Comparison of ENCODE assay signal across 1 cellular context in the genomic region with DNA sequence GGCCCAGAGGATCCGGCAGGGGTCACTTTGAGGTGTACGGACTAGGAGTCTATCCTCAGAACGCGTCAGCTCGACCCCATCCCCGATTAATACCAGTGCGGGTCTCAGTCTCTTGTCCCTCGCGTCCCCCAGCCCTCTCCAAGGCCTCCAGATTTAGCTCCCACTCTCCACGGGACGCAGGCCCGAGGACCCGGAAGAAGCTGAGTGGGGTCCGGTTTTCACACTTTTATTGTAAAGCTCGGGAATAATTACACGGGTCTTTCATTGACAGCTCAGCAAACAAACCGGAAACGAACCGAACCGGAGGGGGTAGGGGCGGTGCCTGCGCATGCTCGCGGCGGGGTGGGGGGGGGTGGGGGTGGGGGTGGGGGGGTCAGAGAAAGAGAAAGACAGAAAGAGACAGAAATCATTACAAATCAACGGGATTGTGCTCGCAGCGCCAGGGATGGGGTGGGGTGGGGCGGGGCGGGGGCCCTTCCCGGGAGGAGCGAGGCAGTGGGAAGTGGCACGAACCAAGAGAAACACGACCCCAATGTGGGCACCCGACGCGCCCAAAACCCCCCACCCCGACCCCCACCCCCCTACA.
TF ChIP-seq lines count a peak whose summit lies in the region.

No MANE protein-coding gene starts in this region.

TF ChIP-seq in WTC11, 78 proteins besides CTCF, POLR2A, EP300 and RAD21 (continued from another document):
- TF ChIP-seq, protein P1, sequence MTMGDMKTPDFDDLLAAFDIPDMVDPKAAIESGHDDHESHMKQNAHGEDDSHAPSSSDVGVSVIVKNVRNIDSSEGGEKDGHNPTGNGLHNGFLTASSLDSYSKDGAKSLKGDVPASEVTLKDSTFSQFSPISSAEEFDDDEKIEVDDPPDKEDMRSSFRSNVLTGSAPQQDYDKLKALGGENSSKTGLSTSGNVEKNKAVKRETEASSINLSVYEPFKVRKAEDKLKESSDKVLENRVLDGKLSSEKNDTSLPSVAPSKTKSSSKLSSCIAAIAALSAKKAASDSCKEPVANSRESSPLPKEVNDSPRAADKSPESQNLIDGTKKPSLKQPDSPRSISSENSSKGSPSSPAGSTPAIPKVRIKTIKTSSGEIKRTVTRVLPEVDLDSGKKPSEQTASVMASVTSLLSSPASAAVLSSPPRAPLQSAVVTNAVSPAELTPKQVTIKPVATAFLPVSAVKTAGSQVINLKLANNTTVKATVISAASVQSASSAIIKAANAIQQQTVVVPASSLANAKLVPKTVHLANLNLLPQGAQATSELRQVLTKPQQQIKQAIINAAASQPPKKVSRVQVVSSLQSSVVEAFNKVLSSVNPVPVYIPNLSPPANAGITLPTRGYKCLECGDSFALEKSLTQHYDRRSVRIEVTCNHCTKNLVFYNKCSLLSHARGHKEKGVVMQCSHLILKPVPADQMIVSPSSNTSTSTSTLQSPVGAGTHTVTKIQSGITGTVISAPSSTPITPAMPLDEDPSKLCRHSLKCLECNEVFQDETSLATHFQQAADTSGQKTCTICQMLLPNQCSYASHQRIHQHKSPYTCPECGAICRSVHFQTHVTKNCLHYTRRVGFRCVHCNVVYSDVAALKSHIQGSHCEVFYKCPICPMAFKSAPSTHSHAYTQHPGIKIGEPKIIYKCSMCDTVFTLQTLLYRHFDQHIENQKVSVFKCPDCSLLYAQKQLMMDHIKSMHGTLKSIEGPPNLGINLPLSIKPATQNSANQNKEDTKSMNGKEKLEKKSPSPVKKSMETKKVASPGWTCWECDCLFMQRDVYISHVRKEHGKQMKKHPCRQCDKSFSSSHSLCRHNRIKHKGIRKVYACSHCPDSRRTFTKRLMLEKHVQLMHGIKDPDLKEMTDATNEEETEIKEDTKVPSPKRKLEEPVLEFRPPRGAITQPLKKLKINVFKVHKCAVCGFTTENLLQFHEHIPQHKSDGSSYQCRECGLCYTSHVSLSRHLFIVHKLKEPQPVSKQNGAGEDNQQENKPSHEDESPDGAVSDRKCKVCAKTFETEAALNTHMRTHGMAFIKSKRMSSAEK (CRISPR knock-in tag; IDR thresholded peaks at IDR 0.05; ENCODE audit: borderline replicate concordance) = 0 out of 2 replicates have a peak, but pooled peaks have one; percentile 5
- TF ChIP-seq KAT7 (CRISPR knock-in tag; IDR thresholded peaks at IDR 0.05; ENCODE audit: borderline replicate concordance) (0 out of 2 replicates have a peak, but pooled peaks have one; percentile 4), FOXP1 (CRISPR knock-in tag; IDR thresholded peaks at IDR 0.05; ENCODE audit: borderline replicate concordance) (no peak), NFE2L1 (CRISPR knock-in tag; IDR thresholded peaks at IDR 0.05) (no peak), CREM (CRISPR knock-in tag; IDR thresholded peaks at IDR 0.05) (no peak)
- TF ChIP-seq, protein P2, sequence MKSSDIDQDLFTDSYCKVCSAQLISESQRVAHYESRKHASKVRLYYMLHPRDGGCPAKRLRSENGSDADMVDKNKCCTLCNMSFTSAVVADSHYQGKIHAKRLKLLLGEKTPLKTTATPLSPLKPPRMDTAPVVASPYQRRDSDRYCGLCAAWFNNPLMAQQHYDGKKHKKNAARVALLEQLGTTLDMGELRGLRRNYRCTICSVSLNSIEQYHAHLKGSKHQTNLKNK (CRISPR knock-in tag; IDR thresholded peaks at IDR 0.05) = no peak
- TF ChIP-seq, protein P3, sequence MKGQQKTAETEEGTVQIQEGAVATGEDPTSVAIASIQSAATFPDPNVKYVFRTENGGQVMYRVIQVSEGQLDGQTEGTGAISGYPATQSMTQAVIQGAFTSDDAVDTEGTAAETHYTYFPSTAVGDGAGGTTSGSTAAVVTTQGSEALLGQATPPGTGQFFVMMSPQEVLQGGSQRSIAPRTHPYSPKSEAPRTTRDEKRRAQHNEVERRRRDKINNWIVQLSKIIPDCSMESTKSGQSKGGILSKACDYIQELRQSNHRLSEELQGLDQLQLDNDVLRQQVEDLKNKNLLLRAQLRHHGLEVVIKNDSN (CRISPR knock-in tag; IDR thresholded peaks at IDR 0.05) = no peak
